ENCODE assay signal across 27 cellular contexts in genomic region chr21:32739946-32740345, GRCh38.
"Had no signal": no experiment of that assay in that cellular context is flagged by ENCODE, and none has a peak within 500 bp of the region (broad histone marks: within the 10 kb centered on the region; RNA-seq: fewer than 3 reads in every experiment).

No MANE protein-coding gene starts in this region.

- H3K4me1 ChIP-seq: esophagus muscularis mucosa, foreskin keratinocyte, gastrocnemius medialis, heart left ventricle had no signal

- H3K4me1 Mint-ChIP-seq: activated CD4-positive, alpha-beta memory T cell treated with anti-CD3 and anti-CD28 coated beads, Interleukin-2, amount 10 ng/mL, durations not matched to agents 7 days and 5 days; activated CD4-positive, alpha-beta T cell treated with anti-CD3 and anti-CD28 coated beads, Interleukin-2, amount 10 ng/mL, durations not matched to agents 7 days and 5 days; central memory CD8-positive, alpha-beta T cell had no signal

- H3K27me3 ChIP-seq: brain microvascular endothelial cell, dorsolateral prefrontal cortex, esophagus muscularis mucosa, foreskin keratinocyte, gastrocnemius medialis, heart left ventricle had no signal

- H3K27ac ChIP-seq: brain microvascular endothelial cell, coronary artery, dorsolateral prefrontal cortex, esophagus muscularis mucosa, foreskin keratinocyte, gastrocnemius medialis, heart left ventricle had no signal

- H3K27ac Mint-ChIP-seq: activated CD4-positive, alpha-beta memory T cell treated with anti-CD3 and anti-CD28 coated beads, Interleukin-2, amount 10 ng/mL, durations not matched to agents 7 days and 5 days; activated CD4-positive, alpha-beta T cell treated with anti-CD3 and anti-CD28 coated beads, Interleukin-2, amount 10 ng/mL, durations not matched to agents 7 days and 5 days; activated naive CD8-positive, alpha-beta T cell; dendritic cell treated with granulocyte-macrophage colony-stimulating factor and Interleukin-4, amounts not matched to agents 40 ng/mL and 50 ng/mL, for 4 days; effector memory CD8-positive, alpha-beta T cell had no signal

- H3K9me3 ChIP-seq: esophagus muscularis mucosa, gastrocnemius medialis, heart left ventricle had no signal

- DNase-seq: activated CD4-positive, alpha-beta memory T cell treated with anti-CD3 and anti-CD28 coated beads, Interleukin-2, amount 10 ng/mL, durations not matched to agents 7 days and 5 days; activated CD4-positive, alpha-beta T cell treated with anti-CD3 and anti-CD28 coated beads for 1 hour; activated CD4-positive, alpha-beta T cell treated with anti-CD3 and anti-CD28 coated beads for 4 hours; activated CD4-positive, alpha-beta T cell treated with anti-CD3 and anti-CD28 coated beads, Interleukin-2, amount 10 ng/mL, durations not matched to agents 7 days and 5 days; activated CD4-positive, alpha-beta T cell treated with anti-CD3 and anti-CD28 coated beads, Interleukin-2, amount 50 U/mL, for 4 hours; activated CD8-positive, alpha-beta memory T cell treated with anti-CD3 and anti-CD28 coated beads, Interleukin-2, amount 50 U/mL, for 48 hours; activated effector memory CD4-positive, alpha-beta T cell treated with Interleukin-2 at 50 U/mL for 16 hours; activated gamma-delta T cell treated with Interleukin-2 at 50 U/mL for 16 hours; activated naive CD4-positive, alpha-beta T cell treated with anti-CD3 and anti-CD28 coated beads, Interleukin-2, amount 50 U/mL, for 16 hours; activated naive CD4-positive, alpha-beta T cell treated with Interleukin-2 at 50 U/mL for 16 hours; activated T-cell treated with anti-CD3 and anti-CD28 coated beads for 4 hours; amniotic stem cell; anterior cingulate cortex; brain microvascular endothelial cell; dorsolateral prefrontal cortex; effector memory CD8-positive, alpha-beta T cell; foreskin keratinocyte; gastrocnemius medialis; glutamatergic neuron; heart left ventricle; T-helper 2 cell had no signal

- H3K4me3 ChIP-seq: coronary artery, dorsolateral prefrontal cortex, esophagus muscularis mucosa, gastrocnemius medialis, heart left ventricle had no signal

- H3K9me3 Mint-ChIP-seq: activated CD4-positive, alpha-beta memory T cell treated with anti-CD3 and anti-CD28 coated beads, Interleukin-2, amount 10 ng/mL, durations not matched to agents 7 days and 5 days; activated CD4-positive, alpha-beta T cell treated with anti-CD3 and anti-CD28 coated beads, Interleukin-2, amount 10 ng/mL, durations not matched to agents 7 days and 5 days; activated T-helper 17 cell treated with anti-CD3 and anti-CD28 coated beads, Interleukin-2, amount 50 U/mL, for 72 hours; central memory CD8-positive, alpha-beta T cell; dendritic cell treated with granulocyte-macrophage colony-stimulating factor and Interleukin-4, amounts not matched to agents 40 ng/mL and 50 ng/mL, for 4 days; effector memory CD8-positive, alpha-beta T cell had no signal

- ATAC-seq: activated T-helper 17 cell treated with anti-CD3 and anti-CD28 coated beads, Interleukin-2, amount 50 U/mL, for 72 hours; effector memory CD8-positive, alpha-beta T cell; foreskin keratinocyte; gastrocnemius medialis; heart left ventricle had no signal

- H3K27me3 Mint-ChIP-seq: activated CD4-positive, alpha-beta memory T cell treated with anti-CD3 and anti-CD28 coated beads, Interleukin-2, amount 10 ng/mL, durations not matched to agents 7 days and 5 days; activated CD4-positive, alpha-beta T cell treated with anti-CD3 and anti-CD28 coated beads, Interleukin-2, amount 10 ng/mL, durations not matched to agents 7 days and 5 days; activated naive CD8-positive, alpha-beta T cell; activated T-helper 17 cell treated with anti-CD3 and anti-CD28 coated beads, Interleukin-2, amount 50 U/mL, for 72 hours; central memory CD8-positive, alpha-beta T cell; dendritic cell treated with granulocyte-macrophage colony-stimulating factor and Interleukin-4, amounts not matched to agents 40 ng/mL and 50 ng/mL, for 4 days; effector memory CD8-positive, alpha-beta T cell had no signal

- H3K4me3 Mint-ChIP-seq: activated CD4-positive, alpha-beta memory T cell treated with anti-CD3 and anti-CD28 coated beads, Interleukin-2, amount 10 ng/mL, durations not matched to agents 7 days and 5 days; activated CD4-positive, alpha-beta T cell treated with anti-CD3 and anti-CD28 coated beads, Interleukin-2, amount 10 ng/mL, durations not matched to agents 7 days and 5 days; activated naive CD8-positive, alpha-beta T cell; activated T-helper 17 cell treated with anti-CD3 and anti-CD28 coated beads, Interleukin-2, amount 50 U/mL, for 72 hours; central memory CD8-positive, alpha-beta T cell; dendritic cell treated with granulocyte-macrophage colony-stimulating factor and Interleukin-4, amounts not matched to agents 40 ng/mL and 50 ng/mL, for 4 days; effector memory CD8-positive, alpha-beta T cell had no signal
